In genomic region chr20:48191200-48191599, GRCh38 we compare ENCODE assay signal across 1 cellular context.
TF ChIP-seq lines count a peak whose summit lies in the region.

No MANE protein-coding gene starts in this region.

TF ChIP-seq in HepG2, 621 proteins besides CTCF, POLR2A, EP300 and RAD21 (continued from another document):
- TF ChIP-seq, protein P1, sequence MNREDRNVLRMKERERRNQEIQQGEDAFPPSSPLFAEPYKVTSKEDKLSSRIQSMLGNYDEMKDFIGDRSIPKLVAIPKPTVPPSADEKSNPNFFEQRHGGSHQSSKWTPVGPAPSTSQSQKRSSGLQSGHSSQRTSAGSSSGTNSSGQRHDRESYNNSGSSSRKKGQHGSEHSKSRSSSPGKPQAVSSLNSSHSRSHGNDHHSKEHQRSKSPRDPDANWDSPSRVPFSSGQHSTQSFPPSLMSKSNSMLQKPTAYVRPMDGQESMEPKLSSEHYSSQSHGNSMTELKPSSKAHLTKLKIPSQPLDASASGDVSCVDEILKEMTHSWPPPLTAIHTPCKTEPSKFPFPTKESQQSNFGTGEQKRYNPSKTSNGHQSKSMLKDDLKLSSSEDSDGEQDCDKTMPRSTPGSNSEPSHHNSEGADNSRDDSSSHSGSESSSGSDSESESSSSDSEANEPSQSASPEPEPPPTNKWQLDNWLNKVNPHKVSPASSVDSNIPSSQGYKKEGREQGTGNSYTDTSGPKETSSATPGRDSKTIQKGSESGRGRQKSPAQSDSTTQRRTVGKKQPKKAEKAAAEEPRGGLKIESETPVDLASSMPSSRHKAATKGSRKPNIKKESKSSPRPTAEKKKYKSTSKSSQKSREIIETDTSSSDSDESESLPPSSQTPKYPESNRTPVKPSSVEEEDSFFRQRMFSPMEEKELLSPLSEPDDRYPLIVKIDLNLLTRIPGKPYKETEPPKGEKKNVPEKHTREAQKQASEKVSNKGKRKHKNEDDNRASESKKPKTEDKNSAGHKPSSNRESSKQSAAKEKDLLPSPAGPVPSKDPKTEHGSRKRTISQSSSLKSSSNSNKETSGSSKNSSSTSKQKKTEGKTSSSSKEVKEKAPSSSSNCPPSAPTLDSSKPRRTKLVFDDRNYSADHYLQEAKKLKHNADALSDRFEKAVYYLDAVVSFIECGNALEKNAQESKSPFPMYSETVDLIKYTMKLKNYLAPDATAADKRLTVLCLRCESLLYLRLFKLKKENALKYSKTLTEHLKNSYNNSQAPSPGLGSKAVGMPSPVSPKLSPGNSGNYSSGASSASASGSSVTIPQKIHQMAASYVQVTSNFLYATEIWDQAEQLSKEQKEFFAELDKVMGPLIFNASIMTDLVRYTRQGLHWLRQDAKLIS (CRISPR knock-in tag; IDR thresholded peaks at IDR 0.05) = no peak
- TF ChIP-seq XBP1 (CRISPR knock-in tag; IDR thresholded peaks at IDR 0.05) (no peak), IRF2 (CRISPR knock-in tag; IDR thresholded peaks at IDR 0.05) (no peak), ZNF782 (CRISPR knock-in tag; IDR thresholded peaks at IDR 0.05; ENCODE audit: borderline replicate concordance) (no peak), PPARG (CRISPR knock-in tag; conservative IDR thresholded peaks at IDR 0.05) (no peak), ZFP91 (CRISPR knock-in tag; IDR thresholded peaks at IDR 0.05; ENCODE audit: borderline replicate concordance) (no peak), NFYC (CRISPR knock-in tag; IDR thresholded peaks at IDR 0.05) (no peak)
- TF ChIP-seq, protein P2, sequence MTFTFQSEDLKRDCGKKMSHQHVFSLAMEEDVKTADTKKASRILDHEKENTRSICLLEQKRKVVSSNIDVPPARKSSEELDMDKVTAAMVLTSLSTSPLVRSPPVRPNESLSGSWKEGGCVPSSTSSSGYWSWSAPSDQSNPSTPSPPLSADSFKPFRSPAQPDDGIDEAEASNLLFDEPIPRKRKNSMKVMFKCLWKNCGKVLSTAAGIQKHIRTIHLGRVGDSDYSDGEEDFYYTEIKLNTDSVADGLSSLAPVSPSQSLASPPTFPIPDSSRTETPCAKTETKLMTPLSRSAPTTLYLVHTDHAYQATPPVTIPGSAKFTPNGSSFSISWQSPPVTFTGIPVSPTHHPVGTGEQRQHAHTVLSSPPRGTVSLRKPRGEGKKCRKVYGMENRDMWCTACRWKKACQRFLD (CRISPR knock-in tag; IDR thresholded peaks at IDR 0.05; ENCODE audit: borderline replicate concordance) = no peak
- TF ChIP-seq, protein P3, sequence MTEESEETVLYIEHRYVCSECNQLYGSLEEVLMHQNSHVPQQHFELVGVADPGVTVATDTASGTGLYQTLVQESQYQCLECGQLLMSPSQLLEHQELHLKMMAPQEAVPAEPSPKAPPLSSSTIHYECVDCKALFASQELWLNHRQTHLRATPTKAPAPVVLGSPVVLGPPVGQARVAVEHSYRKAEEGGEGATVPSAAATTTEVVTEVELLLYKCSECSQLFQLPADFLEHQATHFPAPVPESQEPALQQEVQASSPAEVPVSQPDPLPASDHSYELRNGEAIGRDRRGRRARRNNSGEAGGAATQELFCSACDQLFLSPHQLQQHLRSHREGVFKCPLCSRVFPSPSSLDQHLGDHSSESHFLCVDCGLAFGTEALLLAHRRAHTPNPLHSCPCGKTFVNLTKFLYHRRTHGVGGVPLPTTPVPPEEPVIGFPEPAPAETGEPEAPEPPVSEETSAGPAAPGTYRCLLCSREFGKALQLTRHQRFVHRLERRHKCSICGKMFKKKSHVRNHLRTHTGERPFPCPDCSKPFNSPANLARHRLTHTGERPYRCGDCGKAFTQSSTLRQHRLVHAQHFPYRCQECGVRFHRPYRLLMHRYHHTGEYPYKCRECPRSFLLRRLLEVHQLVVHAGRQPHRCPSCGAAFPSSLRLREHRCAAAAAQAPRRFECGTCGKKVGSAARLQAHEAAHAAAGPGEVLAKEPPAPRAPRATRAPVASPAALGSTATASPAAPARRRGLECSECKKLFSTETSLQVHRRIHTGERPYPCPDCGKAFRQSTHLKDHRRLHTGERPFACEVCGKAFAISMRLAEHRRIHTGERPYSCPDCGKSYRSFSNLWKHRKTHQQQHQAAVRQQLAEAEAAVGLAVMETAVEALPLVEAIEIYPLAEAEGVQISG (CRISPR knock-in tag; IDR thresholded peaks at IDR 0.05) = no peak
